ENCODE assay signal across 8 cellular contexts in the genomic region with DNA sequence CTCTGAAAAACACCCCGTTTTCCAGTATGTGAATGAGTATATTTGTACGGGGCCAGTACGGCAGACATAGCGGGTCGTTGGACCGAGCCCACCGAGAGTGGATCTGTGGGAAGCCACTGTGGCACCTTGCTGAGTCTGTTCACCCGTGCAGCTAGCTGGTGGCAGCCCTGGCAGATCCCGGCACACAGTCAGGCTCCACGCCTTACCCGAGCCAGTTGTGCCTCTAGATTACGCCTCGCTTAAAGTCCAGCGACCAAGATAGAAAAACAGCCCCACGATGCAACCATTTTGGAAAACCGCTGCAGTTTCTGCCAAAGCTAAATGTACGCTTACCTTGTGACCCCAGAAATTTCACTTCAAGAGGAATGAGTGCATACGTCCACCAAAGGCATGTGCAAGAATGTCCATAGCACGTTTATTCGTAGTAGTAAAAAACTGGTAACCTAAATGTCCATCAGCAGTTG. TPM values are rescaled to one million over a fixed set of nuclear protein-coding genes. Genes with fewer than 3 reads are reported as not detected.
DNase-seq lines count a peak whose midpoint lies in the region; ATAC-seq and TF ChIP-seq lines count a peak whose summit lies in the region.

No MANE protein-coding gene starts in this region.

- peaks cover 49% of the 10 kb centered on the region for H3K79me2 ChIP-seq in osteoblast (ENCODE audit: insufficient read depth, low read length)

- peak overlapping the region; percentile 95 for H3K9ac ChIP-seq in BLaER1

- no peaks in the 10 kb centered on the region; the same call in 1 of the 2 replicates for H3K9me3 ChIP-seq in BLaER1
- no peaks in the 10 kb centered on the region for H3K9me3 ChIP-seq in SJCRH30 (replicated peaks)
- H3K9me3 ChIP-seq in osteoblast (ENCODE audit: low read depth, low read length): no peaks in the 10 kb centered on the region

- peak overlapping the region; percentile 93 for H3K27ac ChIP-seq in BLaER1
- peak overlapping the region; percentile 87 for H3K27ac ChIP-seq in SJCRH30
- H3K27ac ChIP-seq in osteoblast (ENCODE audit: low read depth, low read length): peak overlapping the region; percentile 97

- H3K4me3 ChIP-seq in BLaER1: peak overlapping the region; percentile 83
- peak overlapping the region; percentile 87 for H3K4me3 ChIP-seq in SJCRH30
- H3K4me3 ChIP-seq in fibroblast of mammary gland (ENCODE audit: control insufficient read depth, low read depth, low read length): peak overlapping the region; percentile 81
- peak overlapping the region; percentile 95 for H3K4me3 ChIP-seq in osteoblast (ENCODE audit: insufficient read depth, low read length)

- peaks cover 6% of the 10 kb centered on the region for H3K36me3 ChIP-seq in BLaER1
- no peaks in the 10 kb centered on the region for H3K36me3 ChIP-seq in SJCRH30
- no peaks in the 10 kb centered on the region for H3K36me3 ChIP-seq in osteoblast (ENCODE audit: insufficient read depth, low read length)

- TF ChIP-seq CTCF in fibroblast of mammary gland (conservative IDR thresholded peaks at IDR 0.05; ENCODE audit: control insufficient read depth, insufficient read depth, low read depth, low read length) (no peak), osteoblast (IDR thresholded peaks at IDR 0.05; ENCODE audit: extremely low read depth, low read depth, low read length) (peak; percentile 2)

- peaks cover 56% of the 10 kb centered on the region for H3K4me1 ChIP-seq in BLaER1
- no peaks in the 10 kb centered on the region for H3K4me1 ChIP-seq in SJCRH30
- H3K4me1 ChIP-seq in osteoblast (ENCODE audit: insufficient read depth, low read length): peaks cover 4% of the 10 kb centered on the region

- peak overlapping the region; percentile 100 for H2AFZ ChIP-seq in osteoblast (ENCODE audit: low read length)

- H4K20me1 ChIP-seq in BLaER1 (peaks cover 38% of the 10 kb centered on the region), osteoblast (ENCODE audit: insufficient read depth, low read length) (peaks cover 32% of the 10 kb centered on the region)

- H3K4me2 ChIP-seq in BLaER1 (peak overlapping the region; percentile 80), osteoblast (ENCODE audit: insufficient read depth, low read length) (peak overlapping the region; percentile 95)

- H3K27me3 ChIP-seq in BLaER1: no peaks in the 10 kb centered on the region
- no peaks in the 10 kb centered on the region for H3K27me3 ChIP-seq in SJCRH30
- no peaks in the 10 kb centered on the region for H3K27me3 ChIP-seq in osteoblast (ENCODE audit: insufficient read depth, low read length)

- peak; percentile 36 for ATAC-seq in GM21619 (IDR thresholded peaks at IDR 0.05; ENCODE audit: unreplicated experiment)
- ATAC-seq in HG03342 (IDR thresholded peaks at IDR 0.05; ENCODE audit: unreplicated experiment): no peak

- DNase-seq in SJCRH30 (no peak), fibroblast of mammary gland (ENCODE audit: low read depth) (peak; percentile 7), osteoblast (ENCODE audit: insufficient read length, low spot score, missing footprints) (peak; percentile 87), iPS-NIHi7 (ENCODE audit: extremely low spot score) (no peak), SK-N-DZ (ENCODE audit: low spot score) (no peak)

RNA-seq across cellular contexts. Expression of gene WDR33, which starts 0.5 kb away (rescaled TPM):
- total RNA-seq in SJCRH30 (2014; rRNA removed; shearing (Covaris generic)): 52.8 and 56.1 TPM in 2 replicates
- total RNA-seq in osteoblast: 25.7 and 29.8 TPM in 2 replicates
- 23.6 and 29.8 TPM in 2 replicates for polyA plus RNA-seq in SK-N-DZ (2014; cell fraction: cytosol; rRNA removed)
- polyA plus RNA-seq in SK-N-DZ (2014; cell fraction: nucleus; rRNA removed): 36.5 and 45.8 TPM in 2 replicates

RNA-seq across cellular contexts. Expression of gene POLR2D, which starts 46.5 kb away (rescaled TPM):
- total RNA-seq in SJCRH30 (2014; rRNA removed; shearing (Covaris generic)): 74.4 and 74.8 TPM in 2 replicates
- 13.0 and 15.9 TPM in 2 replicates for total RNA-seq in osteoblast
- polyA plus RNA-seq in SK-N-DZ (2014; cell fraction: cytosol; rRNA removed): 34.4 and 43.1 TPM in 2 replicates
- 18.0 and 28.8 TPM in 2 replicates for polyA plus RNA-seq in SK-N-DZ (2014; cell fraction: nucleus; rRNA removed)

Comparison
In these comparisons a context has a peak if more than half of its experiments do, and no peak if none do; other contexts are left out.
1. DNase-seq: peak in fibroblast of mammary gland (single experiment) and osteoblast (single experiment); none in SJCRH30 (0 of 2), iPS-NIHi7 (single experiment) and SK-N-DZ (single experiment).
2. Peak in every context shown above with its lines, with median percentiles within 50 percentile points of each other: H3K27ac ChIP-seq and H3K4me3 ChIP-seq.